Comparison of ENCODE assay signal across 8 cellular contexts in the genomic region with DNA sequence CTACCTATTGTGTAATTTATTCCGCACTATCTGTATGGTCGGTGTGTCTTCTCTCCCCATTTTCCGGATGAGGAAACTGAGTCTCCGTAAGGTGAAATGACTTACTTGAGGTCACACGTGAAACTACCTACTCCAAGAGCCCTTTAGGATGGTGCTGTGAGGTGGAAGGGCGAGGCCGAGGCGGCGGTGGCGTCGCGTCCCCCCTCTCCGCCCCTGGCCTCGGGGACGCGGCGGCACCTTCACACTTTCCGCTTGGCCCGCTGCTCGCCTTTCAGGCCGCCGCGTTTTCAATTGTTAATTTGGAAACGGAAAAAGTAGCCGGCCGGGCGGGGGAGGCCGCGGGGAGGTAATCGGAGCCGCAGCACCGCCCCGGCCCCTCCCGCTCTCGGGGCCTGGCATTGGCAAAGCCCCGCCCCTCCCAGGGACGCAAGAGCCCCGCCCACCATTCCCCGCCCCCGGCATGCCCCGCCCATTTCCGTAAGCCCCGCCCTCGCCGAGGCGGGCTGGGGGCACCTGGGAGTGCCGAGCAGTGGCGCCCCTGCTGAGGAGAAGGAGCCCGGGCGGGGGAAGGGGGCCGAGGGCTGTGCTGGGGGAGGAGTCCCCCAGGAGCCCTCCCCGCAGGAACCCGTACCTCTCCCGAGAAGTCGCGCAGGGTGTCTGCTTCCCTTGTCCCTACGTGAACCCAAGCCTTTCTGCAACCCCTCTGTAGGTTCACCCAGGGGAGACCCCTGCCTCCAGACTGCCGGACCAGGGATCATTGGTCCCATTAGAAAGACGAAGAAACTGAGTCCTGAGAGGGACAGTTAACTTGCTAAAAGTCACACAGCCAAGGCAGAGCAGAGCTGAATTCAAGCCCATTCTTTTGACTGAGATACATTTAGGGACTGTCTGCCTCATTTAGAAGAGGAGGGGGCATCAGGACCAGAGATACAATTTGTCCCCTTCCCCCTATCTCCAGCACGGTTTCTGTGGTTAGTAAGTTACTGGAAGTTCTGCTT. TPM values are rescaled to one million over a fixed set of nuclear protein-coding genes. Genes with fewer than 3 reads are reported as not detected.
DNase-seq lines count a peak whose midpoint lies in the region; ATAC-seq and TF ChIP-seq lines count a peak whose summit lies in the region.

No MANE protein-coding gene starts in this region.

- no peak overlapping the region for H3K27ac Mint-ChIP-seq in natural killer cell treated with Interleukin-12 subunit alpha and Interleukin-12 subunit beta and Interleukin-15 and Interleukin-18, amount 100 ng/mL, for 72 hours

- H3K9ac ChIP-seq in ES-I3 (ENCODE audit: low read depth, low read length) = peak overlapping the region; percentile 39; the same call in 1 of the 2 replicates

- H3K36me3 ChIP-seq in ES-I3 (ENCODE audit: insufficient read depth, low read length) = no peaks in the 10 kb centered on the region

- no peaks in the 10 kb centered on the region for H3K27me3 Mint-ChIP-seq in activated T-cell treated with anti-CD3 and anti-CD28 coated beads, Interleukin-2, amount 50 U/mL, for 4 hours (ENCODE audit: low read depth)
- no peaks in the 10 kb centered on the region for H3K27me3 Mint-ChIP-seq in natural killer cell treated with Interleukin-12 subunit alpha and Interleukin-12 subunit beta and Interleukin-15 and Interleukin-18, amount 100 ng/mL, for 72 hours

- TF ChIP-seq CTCF in fibroblast of mammary gland (conservative IDR thresholded peaks at IDR 0.05; ENCODE audit: control insufficient read depth, insufficient read depth, low read depth, low read length) = no peak

- H3K4me1 ChIP-seq in ES-I3 (ENCODE audit: insufficient read depth, low read length) = peaks cover 36% of the 10 kb centered on the region

- H3K4me3 Mint-ChIP-seq in activated T-cell treated with anti-CD3 and anti-CD28 coated beads, Interleukin-2, amount 50 U/mL, for 4 hours = peak overlapping the region; percentile 66
- peak overlapping the region; percentile 64 for H3K4me3 Mint-ChIP-seq in natural killer cell treated with Interleukin-12 subunit alpha and Interleukin-12 subunit beta and Interleukin-15 and Interleukin-18, amount 100 ng/mL, for 72 hours

- H3K36me3 Mint-ChIP-seq in activated T-cell treated with anti-CD3 and anti-CD28 coated beads, Interleukin-2, amount 50 U/mL, for 4 hours (ENCODE audit: insufficient read depth) = no peaks in the 10 kb centered on the region
- H3K36me3 Mint-ChIP-seq in natural killer cell treated with Interleukin-12 subunit alpha and Interleukin-12 subunit beta and Interleukin-15 and Interleukin-18, amount 100 ng/mL, for 72 hours = no peaks in the 10 kb centered on the region

- DNase-seq in NOMO-1 treated with dmso at 0.1 percent for 144 hours (lab: John Stamatoyannopoulos, UW; ENCODE audit: unreplicated experiment) (peak; percentile 69), fibroblast of mammary gland (ENCODE audit: low read depth) (peak; percentile 55), COR-L47 (lab: John Stamatoyannopoulos, UW) (no peak)
- peak; percentile 80 for DNase-seq in activated T-cell treated with anti-CD3 and anti-CD28 coated beads, Interleukin-2, amount 50 U/mL, for 4 hours
- peak; percentile 89 for DNase-seq in natural killer cell treated with Interleukin-12 subunit alpha and Interleukin-12 subunit beta and Interleukin-15 and Interleukin-18, amount 100 ng/mL, for 72 hours (ENCODE audit: low spot score)
- peak; percentile 75 to 89 (median 86) for DNase-seq in stimulated activated naive CD4-positive, alpha-beta T cell (lab: John Stamatoyannopoulos, UW)

- no peaks in the 10 kb centered on the region for H3K9me3 Mint-ChIP-seq in activated T-cell treated with anti-CD3 and anti-CD28 coated beads, Interleukin-2, amount 50 U/mL, for 4 hours
- H3K9me3 Mint-ChIP-seq in natural killer cell treated with Interleukin-12 subunit alpha and Interleukin-12 subunit beta and Interleukin-15 and Interleukin-18, amount 100 ng/mL, for 72 hours = no peaks in the 10 kb centered on the region

- ATAC-seq in HG02885 (IDR thresholded peaks at IDR 0.05; ENCODE audit: poor library complexity, unreplicated experiment) = peak; percentile 86
- peak; percentile 90 to 91 for ATAC-seq in activated T-cell treated with anti-CD3 and anti-CD28 coated beads, Interleukin-2, amount 50 U/mL, for 4 hours
- peak; percentile 94 to 96 for ATAC-seq in natural killer cell treated with Interleukin-12 subunit alpha and Interleukin-12 subunit beta and Interleukin-15 and Interleukin-18, amount 100 ng/mL, for 72 hours

- H3K9me3 ChIP-seq in ES-I3 (ENCODE audit: control insufficient read depth, insufficient read depth, low read length) = no peaks in the 10 kb centered on the region

- H3K4me1 Mint-ChIP-seq in activated T-cell treated with anti-CD3 and anti-CD28 coated beads, Interleukin-2, amount 50 U/mL, for 4 hours (ENCODE audit: low read depth) = peaks cover 22% of the 10 kb centered on the region
- peaks cover 17 to 18% of the 10 kb centered on the region in 2 donors for H3K4me1 Mint-ChIP-seq in natural killer cell treated with Interleukin-12 subunit alpha and Interleukin-12 subunit beta and Interleukin-15 and Interleukin-18, amount 100 ng/mL, for 72 hours (ENCODE audit: low read depth in 2 of 2)

- H3K4me3 ChIP-seq in fibroblast of mammary gland (ENCODE audit: control insufficient read depth, low read depth, low read length) = peak overlapping the region; percentile 37

RNA-seq across cellular contexts. Expression of a gene that starts 18.8 kb away (rescaled TPM):
- under 1 TPM; 0.24 to 0.56 (median 0.24) TPM for total RNA-seq in activated T-cell treated with anti-CD3 and anti-CD28 coated beads, Interleukin-2, amount 50 U/mL, for 4 hours
- total RNA-seq in natural killer cell treated with Interleukin-12 subunit alpha and Interleukin-12 subunit beta and Interleukin-15 and Interleukin-18, amount 100 ng/mL, for 72 hours = under 1 TPM; 0.24 to 0.56 TPM

RNA-seq across cellular contexts. Expression of a gene that starts 59.8 kb away (rescaled TPM):
- 1 to 10 TPM; 3.1 to 3.5 (median 3.2) TPM for total RNA-seq in activated T-cell treated with anti-CD3 and anti-CD28 coated beads, Interleukin-2, amount 50 U/mL, for 4 hours
- total RNA-seq in natural killer cell treated with Interleukin-12 subunit alpha and Interleukin-12 subunit beta and Interleukin-15 and Interleukin-18, amount 100 ng/mL, for 72 hours = 1 to 10 TPM; 2.5 to 3.5 TPM
